ENCODE assay signal across 21 cellular contexts in genomic region chr10:51419416-51420093, GRCh38.
A peak's percentile ranks its signal among the peaks of the same experiment; 100 is the strongest.
DNase-seq lines count a peak whose midpoint lies in the region; ATAC-seq and TF ChIP-seq lines count a peak whose summit lies in the region.
"Had no signal": no experiment of that assay in that cellular context is flagged by ENCODE, and none has a peak within 500 bp of the region (broad histone marks: within the 10 kb centered on the region; RNA-seq: fewer than 3 reads in every experiment).

No MANE protein-coding gene starts in this region.

- no peaks in the 10 kb centered on the region for H3K79me1 ChIP-seq in mesenchymal stem cell (replicated peaks; ENCODE audit: low read length, poor library complexity, severe bottlenecking)

- intact Hi-C loops in Right ventricle myocardium inferior (cut with DNase I): loop anchor here (5.0 to 10.0 kb wide), 3 partner anchors 185 to 347 kb away; partner anchors contain the start of genes CSTF2T and PRKG1
- intact Hi-C loops in cardiac septum (cut with DNase I): no loop called here
- intact Hi-C loops in left ventricle myocardium inferior (cut with micrococcal nuclease): loop anchor here (10.0 kb wide), 1 partner anchor 355 kb away; no protein-coding TSS in a partner anchor
- intact Hi-C loops in right cardiac atrium (cut with DNase I): loop anchor here in 3 of 4 donors (10.0 kb wide), 1 partner anchor 345 kb away; the partner anchor contains the start of gene PRKG1 (in 3 of the 3)

- H3K9ac ChIP-seq in mesenchymal stem cell (ENCODE audit: low read length): no peak overlapping the region
- H3K9ac ChIP-seq: BLaER1, GM23248 had no signal

- H3K4ac ChIP-seq in mesenchymal stem cell (ENCODE audit: low read depth in 1 of 2, low read length in 2 of 2): no peak overlapping the region

- H3K4me3 ChIP-seq in left ventricle myocardium inferior: no peak overlapping the region
- no peak overlapping the region for H3K4me3 ChIP-seq in right cardiac atrium (ENCODE audit: low read length)
- H3K4me3 ChIP-seq in mesenchymal stem cell (ENCODE audit: insufficient read depth in 1 of 2, low read depth in 1 of 2, low read length in 2 of 2): no peak overlapping the region
- H3K4me3 ChIP-seq: BLaER1, GM12878, GM23248 had no signal

- no peak overlapping the region for H2BK12ac ChIP-seq in mesenchymal stem cell (ENCODE audit: low read length in 2 of 2)

- H2AFZ ChIP-seq in mesenchymal stem cell (ENCODE audit: low read depth, low read length): no peak overlapping the region
- H2AFZ ChIP-seq: GM23248 had no signal

- H2BK5ac ChIP-seq in mesenchymal stem cell (ENCODE audit: low read depth, low read length, poor library complexity, severe bottlenecking): no peak overlapping the region

- H3K4me1 ChIP-seq in left ventricle myocardium inferior (peaks cover 51% of the 10 kb centered on the region), right cardiac atrium (ENCODE audit: control insufficient read depth, insufficient read depth, low read length) (peaks cover 8% of the 10 kb centered on the region), mesenchymal stem cell (ENCODE audit: control insufficient read depth, insufficient read depth, low read depth, low read length) (no peaks in the 10 kb centered on the region)
- H3K4me1 ChIP-seq: BLaER1 had no signal

- H3K36me3 ChIP-seq in left ventricle myocardium inferior (no peaks in the 10 kb centered on the region), mesenchymal stem cell (ENCODE audit: control insufficient read depth in 1 of 2, insufficient read depth in 2 of 2, low read depth in 1 of 2, low read length in 2 of 2) (no peaks in the 10 kb centered on the region)
- H3K36me3 ChIP-seq: BLaER1 had no signal

- H4K91ac ChIP-seq in mesenchymal stem cell (ENCODE audit: low read length): no peak overlapping the region

- H3K18ac ChIP-seq in mesenchymal stem cell (ENCODE audit: low read depth in 1 of 2, low read length in 2 of 2): no peak overlapping the region

- no peak overlapping the region for H2AK5ac ChIP-seq in mesenchymal stem cell (ENCODE audit: low read length, severe bottlenecking)

- peak; percentile 61 for ATAC-seq in Right ventricle myocardium inferior
- peak in 1 of 2 donors; percentile 41 for ATAC-seq in right cardiac atrium
- ATAC-seq: CD8-positive, alpha-beta T cell; GM12878 had no signal

- no peak overlapping the region for H3K14ac ChIP-seq in mesenchymal stem cell (ENCODE audit: low read length in 2 of 2)

- H2BK15ac ChIP-seq in mesenchymal stem cell (ENCODE audit: low read depth, poor library complexity, severe bottlenecking): no peak overlapping the region

- no peak overlapping the region for H4K8ac ChIP-seq in mesenchymal stem cell (ENCODE audit: low read length)

- 62% methylated on average over 3 of the region's 3 CpGs for WGBS in right cardiac atrium
- WGBS in mesenchymal stem cell: 95% methylated on average over 2 of the region's 3 CpGs

- H3K4me2 ChIP-seq in mesenchymal stem cell (ENCODE audit: low read length, poor library complexity, severe bottlenecking): no peak overlapping the region
- H3K4me2 ChIP-seq: BLaER1 had no signal

- no peak for DNase-seq in Right ventricle myocardium inferior (ENCODE audit: missing footprints)
- no peak for DNase-seq in cardiac septum (ENCODE audit: low spot score)
- no peak for DNase-seq in left ventricle myocardium inferior
- no peak for DNase-seq in right cardiac atrium
- no peak for DNase-seq in SK-N-DZ (ENCODE audit: low spot score)
- DNase-seq in mesenchymal stem cell: no peak
- no peak for DNase-seq in HuH-7 (ENCODE audit: low spot score)
- DNase-seq in Kasumi-1 (lab: John Stamatoyannopoulos, UW): no peak
- DNase-seq: CD4-positive, CD25-positive, alpha-beta regulatory T cell; CD8-positive, alpha-beta T cell; DMS 273 treated with DMSO at 0.1 percent for 48 hours; DMS79; EL; GDM1; GM23248; H7; HCEC 1CT had no signal

- no peaks in the 10 kb centered on the region for H3K9me3 ChIP-seq in left ventricle myocardium inferior (replicated peaks)
- H3K9me3 ChIP-seq in right cardiac atrium (ENCODE audit: control insufficient read depth, low read length): no peaks in the 10 kb centered on the region
- H3K9me3 ChIP-seq in mesenchymal stem cell (ENCODE audit: control insufficient read depth, low read length): no peaks in the 10 kb centered on the region
- H3K9me3 ChIP-seq: BLaER1 had no signal

- TF ChIP-seq CTCF in left ventricle myocardium inferior (IDR thresholded peaks at IDR 0.05; ENCODE audit: borderline replicate concordance): no peak

- no peaks in the 10 kb centered on the region for H3K27me3 ChIP-seq in left ventricle myocardium inferior (ENCODE audit: low read depth)
- H3K27me3 ChIP-seq in right cardiac atrium (ENCODE audit: control insufficient read depth, insufficient read depth): no peaks in the 10 kb centered on the region
- H3K27me3 ChIP-seq in mesenchymal stem cell (ENCODE audit: control insufficient read depth in 1 of 2, insufficient read depth in 1 of 2, low read length in 2 of 2): no peaks in the 10 kb centered on the region
- H3K27me3 ChIP-seq: BLaER1 had no signal

- H3K27ac ChIP-seq in left ventricle myocardium inferior (replicated peaks): peak overlapping the region; percentile 73
- H3K27ac ChIP-seq in right cardiac atrium (ENCODE audit: low read length): peak overlapping the region; percentile 64
- H3K27ac ChIP-seq in mesenchymal stem cell (ENCODE audit: low read length, poor library complexity, severe bottlenecking): no peak overlapping the region
- H3K27ac ChIP-seq: 22Rv1, BLaER1, C4-2B, GM23248 had no signal

- no peak overlapping the region for H3K23ac ChIP-seq in mesenchymal stem cell (ENCODE audit: low read length in 2 of 2)

- H2BK120ac ChIP-seq in mesenchymal stem cell (ENCODE audit: low read depth, low read length): no peak overlapping the region
